Comparison of ENCODE assay signal across 17 cellular contexts in the genomic region with DNA sequence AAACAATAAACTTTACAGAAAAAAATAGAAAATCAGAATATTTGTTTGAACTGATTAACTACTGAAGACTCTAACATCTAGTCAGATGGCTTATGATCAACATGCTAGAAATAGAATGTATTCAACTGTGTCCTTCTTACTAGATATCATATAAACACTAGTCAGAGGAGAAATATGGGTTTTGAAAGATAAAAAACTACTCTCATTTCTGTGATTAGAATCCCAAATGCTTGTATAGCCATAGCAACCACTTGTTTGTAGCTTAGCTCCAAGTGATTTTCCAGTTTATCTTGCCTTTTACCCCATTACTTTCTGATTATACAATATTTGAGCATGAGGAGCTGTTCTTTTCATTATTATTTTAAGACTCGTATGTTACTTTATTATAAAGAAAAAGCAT.
"Had no signal": no experiment of that assay in that cellular context is flagged by ENCODE, and none has a peak within 500 bp of the region (broad histone marks: within the 10 kb centered on the region; RNA-seq: fewer than 3 reads in every experiment).

No MANE protein-coding gene starts in this region.

- H3K4me3 ChIP-seq: mucosa of descending colon, SJCRH30, transverse colon had no signal

- H3K27ac Mint-ChIP-seq: activated naive CD8-positive, alpha-beta T cell treated with anti-CD3 and anti-CD28 coated beads, Interleukin-2, amount 10 ng/mL, durations not matched to agents 7 days and 5 days; naive thymus-derived CD4-positive, alpha-beta T cell had no signal

- H3K27ac ChIP-seq: parathyroid adenoma, SJCRH30, transverse colon had no signal

- H3K9me3 ChIP-seq: mucosa of descending colon, SJCRH30, transverse colon had no signal

- DNase-seq: activated CD4-positive, alpha-beta T cell treated with anti-CD3 and anti-CD28 coated beads, Interleukin-2, amount 50 U/mL, for 1 hour; activated CD8-positive, alpha-beta memory T cell treated with anti-CD3 and anti-CD28 coated beads for 24 hours; activated gamma-delta T cell treated with Interleukin-2 at 50 U/mL for 16 hours; activated naive CD8-positive, alpha-beta T cell treated with anti-CD3 and anti-CD28 coated beads, Interleukin-2, amount 10 ng/mL, durations not matched to agents 7 days and 5 days; aorta; islet precursor cell; mammary epithelial cell; mucosa of descending colon; naive thymus-derived CD4-positive, alpha-beta T cell; SJCRH30; stimulated activated CD4-positive, alpha-beta T cell treated with anti-CD3 and anti-CD28 coated beads, Interleukin-15, amount 100 ng/mL, for 24 hours; stimulated activated CD4-positive, alpha-beta T cell treated with anti-CD3 and anti-CD28 coated beads, Interleukin-4, amount 100 ng/mL, for 1 hour; stimulated activated naive CD4-positive, alpha-beta T cell; substantia nigra; transverse colon had no signal

- H3K27me3 ChIP-seq: SJCRH30, transverse colon had no signal

- ATAC-seq: activated CD4-positive, CD25-positive, alpha-beta regulatory T cell treated with anti-CD3 and anti-CD28 coated beads, Interleukin-2, amount 50 U/mL, for 24 hours; mucosa of descending colon; naive thymus-derived CD4-positive, alpha-beta T cell had no signal

- H3K4me3 Mint-ChIP-seq: activated naive CD8-positive, alpha-beta T cell treated with anti-CD3 and anti-CD28 coated beads, Interleukin-2, amount 10 ng/mL, durations not matched to agents 7 days and 5 days; naive thymus-derived CD4-positive, alpha-beta T cell had no signal

- H3K9me3 Mint-ChIP-seq: activated naive CD8-positive, alpha-beta T cell treated with anti-CD3 and anti-CD28 coated beads, Interleukin-2, amount 10 ng/mL, durations not matched to agents 7 days and 5 days; naive thymus-derived CD4-positive, alpha-beta T cell had no signal

- H3K4me1 ChIP-seq: parathyroid adenoma, SJCRH30, transverse colon had no signal

- H3K27me3 Mint-ChIP-seq: activated naive CD8-positive, alpha-beta T cell treated with anti-CD3 and anti-CD28 coated beads, Interleukin-2, amount 10 ng/mL, durations not matched to agents 7 days and 5 days; naive thymus-derived CD4-positive, alpha-beta T cell had no signal
